In genomic region chr12:53180931-53181645, GRCh38 we compare ENCODE assay signal across 8 cellular contexts. TPM values are rescaled to one million over a fixed set of nuclear protein-coding genes. Genes with fewer than 3 reads are reported as not detected.
A peak's percentile ranks its signal among the peaks of the same experiment; 100 is the strongest.
DNase-seq lines count a peak whose midpoint lies in the region; ATAC-seq and TF ChIP-seq lines count a peak whose summit lies in the region.

No MANE protein-coding gene starts in this region.

- TF ChIP-seq CTCF in OCI-LY1 (IDR thresholded peaks at IDR 0.05; ENCODE audit: low read length), result no peak
- no peak for TF ChIP-seq CTCF in fibroblast of mammary gland (conservative IDR thresholded peaks at IDR 0.05; ENCODE audit: control insufficient read depth, insufficient read depth, low read depth, low read length)
- TF ChIP-seq CTCF in stomach (IDR thresholded peaks at IDR 0.05), result peak in 1 of 7 experiments; percentile 36

- H3K4me2 ChIP-seq in OCI-LY1 (ENCODE audit: low read length), result peak overlapping the region; percentile 97

- CTCF ChIA-PET in CD8-positive, alpha-beta memory T cell (lab: Charles Lee), result interaction anchor here (0.8 to 3.7 kb wide), 21 partner anchors 8 to 164 kb away, joined by 3 to 30 read pairs (median 6); partner anchors contain the start of genes AAAS, ESPL1 and ITGB7

- H3K36me3 Mint-ChIP-seq in CD8-positive, alpha-beta memory T cell, result peaks cover 0 to 54% (median 13%) of the 10 kb centered on the region in 3 donors
- H3K36me3 Mint-ChIP-seq in naive thymus-derived CD8-positive, alpha-beta T cell, result peaks cover 0 to 45% (median 10%) of the 10 kb centered on the region in 3 donors

- intact Hi-C loops in stomach (cut with DNase I; ENCODE audit: low total_unique reads), result no loop called here

- H3K79me2 ChIP-seq in OCI-LY1 (ENCODE audit: insufficient read depth, low read length), result no peaks in the 10 kb centered on the region; the same call in 1 of the 2 replicates

- peak overlapping the region; percentile 79 to 97 (median 95) for H3K27ac Mint-ChIP-seq in CD8-positive, alpha-beta memory T cell
- peak overlapping the region; percentile 87 to 99 (median 96) for H3K27ac Mint-ChIP-seq in naive thymus-derived CD8-positive, alpha-beta T cell

- POLR2A ChIA-PET in CD8-positive, alpha-beta memory T cell (lab: Charles Lee), result interaction anchor here (0.6 to 4.1 kb wide), 18 partner anchors 9 to 320 kb away, joined by 3 to 20 read pairs (median 7); partner anchors contain the start of genes ESPL1, ITGB7, MYG1 and PFDN5
- POLR2A ChIA-PET in naive thymus-derived CD8-positive, alpha-beta T cell (lab: Charles Lee), result interaction anchor here (0.6 to 17.2 kb wide), 34 partner anchors 9 to 320 kb away, joined by 3 to 338 read pairs (median 4); partner anchors contain the start of genes AAAS, EIF4B, ESPL1 and ITGB7

- no peak overlapping the region for H2AFZ ChIP-seq in OCI-LY1 (ENCODE audit: low read length)

- H3K4me3 Mint-ChIP-seq in CD8-positive, alpha-beta memory T cell, result peak overlapping the region; percentile 89 to 97 (median 93)
- H3K4me3 Mint-ChIP-seq in naive thymus-derived CD8-positive, alpha-beta T cell, result peak overlapping the region; percentile 90 to 97 (median 92)

- H3K4me3 ChIP-seq in CD8-positive, alpha-beta memory T cell (ENCODE audit: low read length), result peak overlapping the region; percentile 79
- H3K4me3 ChIP-seq in OCI-LY1 (ENCODE audit: low read depth, low read length, poor library complexity, severe bottlenecking) (peak overlapping the region; percentile 76), fibroblast of mammary gland (ENCODE audit: control insufficient read depth, low read depth, low read length) (peak overlapping the region; percentile 69), stomach (peak overlapping the region; percentile 70 to 90 (median 84))

- DNase-seq in CD8-positive, alpha-beta memory T cell, result peak in 3 of 5 donors; percentile 64 to 87 (median 65)
- DNase-seq in activated T-helper 1 cell treated with anti-CD3 and anti-CD28 coated beads, Interleukin-2, amount 50 U/mL, for 16 hours (ENCODE audit: low read depth in 1 of 2, low spot score in 1 of 2), result peak; percentile 56 to 70
- DNase-seq in fibroblast of mammary gland (ENCODE audit: low read depth) (peak; percentile 68), stomach (peak; percentile 79)
- DNase-seq in naive thymus-derived CD8-positive, alpha-beta T cell, result peak in 5 of 10 donors; percentile 58 to 71 (median 69)

- peaks cover 45% of the 10 kb centered on the region for H3K4me1 ChIP-seq in CD8-positive, alpha-beta memory T cell (ENCODE audit: insufficient read depth, low read length)
- H3K4me1 ChIP-seq in OCI-LY1 (ENCODE audit: insufficient read depth, low read length, severe bottlenecking), result peaks cover 34% of the 10 kb centered on the region
- peaks cover 27 to 58% (median 41%) of the 10 kb centered on the region in 4 donors for H3K4me1 ChIP-seq in stomach

- no peaks in the 10 kb centered on the region for H3K9me3 ChIP-seq in CD8-positive, alpha-beta memory T cell (ENCODE audit: low read length)
- H3K9me3 ChIP-seq in OCI-LY1 (ENCODE audit: low read length) (no peaks in the 10 kb centered on the region), stomach (no peaks in the 10 kb centered on the region)

- 1 to 5% (median 1%) methylated on average over 17 to 51 of the region's 57 CpGs for WGBS in stomach, 5 donors

- H3F3A ChIP-seq in OCI-LY1 (ENCODE audit: insufficient read depth, low read length), result 0 out of 2 replicates have a peak, but pooled peaks cover 2% of the 10 kb centered on the region

- H4K20me1 ChIP-seq in OCI-LY1 (ENCODE audit: insufficient read depth, low read length), result no peaks in the 10 kb centered on the region

- peaks cover 25% of the 10 kb centered on the region for H3K36me3 ChIP-seq in CD8-positive, alpha-beta memory T cell (ENCODE audit: insufficient read depth, low read length)
- H3K36me3 ChIP-seq in OCI-LY1 (ENCODE audit: insufficient read depth, low read length) (peaks cover 46% of the 10 kb centered on the region), stomach (peaks cover 29 to 45% (median 44%) of the 10 kb centered on the region in 4 donors)

- peak overlapping the region; percentile 86 for H3K27ac ChIP-seq in CD8-positive, alpha-beta memory T cell (ENCODE audit: low read depth, low read length)
- H3K27ac ChIP-seq in OCI-LY1 (ENCODE audit: low read depth, low read length, poor library complexity, severe bottlenecking) (peak overlapping the region; percentile 86), stomach (peak overlapping the region; percentile 94 to 99 (median 95))

- TF ChIP-seq POLR2A in stomach (IDR thresholded peaks at IDR 0.05), result no peak

- no peaks in the 10 kb centered on the region for H3K9me3 Mint-ChIP-seq in CD8-positive, alpha-beta memory T cell
- H3K9me3 Mint-ChIP-seq in naive thymus-derived CD8-positive, alpha-beta T cell, result no peaks in the 10 kb centered on the region

- no peaks in the 10 kb centered on the region for H3K9me2 ChIP-seq in OCI-LY1 (ENCODE audit: low read depth, low read length)

- peak overlapping the region; percentile 86 for H3K9ac ChIP-seq in OCI-LY1 (ENCODE audit: low read length)

- no peaks in the 10 kb centered on the region for H3K27me3 Mint-ChIP-seq in CD8-positive, alpha-beta memory T cell
- no peaks in the 10 kb centered on the region for H3K27me3 Mint-ChIP-seq in naive thymus-derived CD8-positive, alpha-beta T cell

- no peak for TF ChIP-seq EP300 in stomach (IDR thresholded peaks at IDR 0.05)

- ATAC-seq in GM19463 (IDR thresholded peaks at IDR 0.05; ENCODE audit: unreplicated experiment) (peak; percentile 43), HG03565 (IDR thresholded peaks at IDR 0.05; ENCODE audit: unreplicated experiment) (peak; percentile 29)
- peak; percentile 48 to 56 for ATAC-seq in naive thymus-derived CD8-positive, alpha-beta T cell

- peaks cover 52 to 61% (median 56%) of the 10 kb centered on the region in 3 donors for H3K4me1 Mint-ChIP-seq in CD8-positive, alpha-beta memory T cell
- H3K4me1 Mint-ChIP-seq in naive thymus-derived CD8-positive, alpha-beta T cell, result peaks cover 31 to 69% (median 59%) of the 10 kb centered on the region in 4 donors

- H3K27me3 ChIP-seq in CD8-positive, alpha-beta memory T cell (ENCODE audit: insufficient read depth, low read length, poor library complexity, severe bottlenecking), result no peaks in the 10 kb centered on the region
- H3K27me3 ChIP-seq in OCI-LY1 (ENCODE audit: insufficient read depth, low read length), result no peaks in the 10 kb centered on the region
- no peaks in the 10 kb centered on the region for H3K27me3 ChIP-seq in stomach

RNA-seq across cellular contexts. Expression of gene CSAD, which starts 0.4 kb away (rescaled TPM):
- 10 to 100 TPM; 15.8 to 18.7 TPM for total RNA-seq in CD8-positive, alpha-beta memory T cell
- 0.70 TPM for polyA plus RNA-seq in CD8-positive, alpha-beta memory T cell
- total RNA-seq in naive thymus-derived CD8-positive, alpha-beta T cell, result 10 to 100 TPM; 50.8 to 53.4 TPM
- 1 to 10 TPM; 1.1 to 1.3 (median 1.2) TPM for polyA plus RNA-seq in naive thymus-derived CD8-positive, alpha-beta T cell
- 100 to 1,000 TPM in 2 of 5 donors, 10 to 100 TPM in 3; 30.3 to 334 (median 38.9) TPM for total RNA-seq in stomach
- polyA plus RNA-seq in stomach, result 10 to 100 TPM in 1 of 3 donors, 1 to 10 TPM in 2; 4.6 to 52.6 (median 5.7) TPM

RNA-seq across cellular contexts. Expression of gene ZNF740, which starts 0.6 kb away (rescaled TPM):
- total RNA-seq in CD8-positive, alpha-beta memory T cell, result 10 to 100 TPM; 50.4 to 52.0 TPM
- polyA plus RNA-seq in CD8-positive, alpha-beta memory T cell, result 3.3 TPM
- total RNA-seq in naive thymus-derived CD8-positive, alpha-beta T cell, result 100 to 1,000 TPM; 112 to 113 TPM
- 1 to 10 TPM; 2.8 to 3.5 (median 3.1) TPM for polyA plus RNA-seq in naive thymus-derived CD8-positive, alpha-beta T cell
- total RNA-seq in stomach, result 10 to 100 TPM in 3 of 5 donors, 1 to 10 TPM in 2; 4.1 to 37.5 (median 10.3) TPM
- polyA plus RNA-seq in stomach, result 1 to 10 TPM; 4.0 to 4.9 (median 4.1) TPM

RNA-seq across cellular contexts. Expression of gene ITGB7, which starts 26.0 kb away (rescaled TPM):
- 100 to 1,000 TPM; 339 TPM for total RNA-seq in CD8-positive, alpha-beta memory T cell
- polyA plus RNA-seq in CD8-positive, alpha-beta memory T cell, result 292 TPM
- total RNA-seq in naive thymus-derived CD8-positive, alpha-beta T cell, result 100 to 1,000 TPM; 353 to 362 TPM
- 100 to 1,000 TPM; 202 to 219 (median 206) TPM for polyA plus RNA-seq in naive thymus-derived CD8-positive, alpha-beta T cell
- total RNA-seq in stomach, result 10 to 100 TPM in 1 of 5 donors, 1 to 10 TPM in 2, not detected in 2; 4.6 to 29.5 (median 5.7) TPM
- polyA plus RNA-seq in stomach, result 1 to 10 TPM in 2 of 3 donors, under 1 TPM in 1; 0.56 to 3.8 (median 1.7) TPM

RNA-seq across cellular contexts. Expression of gene RARG, which starts 50.9 kb away (rescaled TPM):
- total RNA-seq in CD8-positive, alpha-beta memory T cell, result 10 to 100 TPM; 67.0 to 68.4 TPM
- polyA plus RNA-seq in CD8-positive, alpha-beta memory T cell, result 15.4 TPM
- 10 to 100 TPM; 57.8 to 60.4 TPM for total RNA-seq in naive thymus-derived CD8-positive, alpha-beta T cell
- polyA plus RNA-seq in naive thymus-derived CD8-positive, alpha-beta T cell, result 10 to 100 TPM in 1 of 3 donors, 1 to 10 TPM in 2; 1.6 to 12.7 (median 3.8) TPM
- total RNA-seq in stomach, result 10 to 100 TPM in 2 of 5 donors, 1 to 10 TPM in 3; 2.0 to 26.5 (median 9.5) TPM
- 10 to 100 TPM in 1 of 3 donors, 1 to 10 TPM in 2; 4.9 to 37.7 (median 9.6) TPM for polyA plus RNA-seq in stomach

Comparison
In these comparisons a context has a peak if more than half of its experiments do, and no peak if none do; other contexts are left out.
1. RNA of gene ITGB7, which starts 26.0 kb away (total RNA-seq): 353 to 362 TPM in naive thymus-derived CD8-positive, alpha-beta T cell and 339 TPM in CD8-positive, alpha-beta memory T cell; 4.6 to 29.5 TPM in stomach; every median in the first group is over 10 times any median in the second.
2. Peak in every context shown above with its lines, with median percentiles within 50 percentile points of each other: H3K27ac ChIP-seq, H3K4me3 ChIP-seq and ATAC-seq.